15 cellular contexts compared by ENCODE assay signal in the genomic region with DNA sequence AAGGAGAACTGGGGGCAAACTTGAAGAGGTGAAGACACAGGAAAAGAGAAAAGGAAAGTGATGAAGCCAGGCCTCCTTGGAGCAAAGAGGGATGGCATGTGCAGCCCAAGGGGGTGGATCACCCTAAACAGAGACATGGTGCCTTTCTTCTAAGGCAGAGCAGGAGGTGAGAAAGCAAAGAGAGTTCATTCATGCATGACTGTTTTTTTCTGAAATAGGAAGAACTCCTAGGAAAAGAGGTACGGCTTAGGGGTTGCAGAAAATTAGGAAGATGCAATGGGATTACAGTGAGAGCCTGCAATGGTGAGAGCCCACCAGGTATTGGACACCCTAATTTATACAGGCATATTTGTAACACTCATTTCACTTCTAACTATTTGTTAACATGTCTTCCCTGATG. TPM values are rescaled to one million over a fixed set of nuclear protein-coding genes. Genes with fewer than 3 reads are reported as not detected.
DNase-seq lines count a peak whose midpoint lies in the region; FAIRE-seq and TF ChIP-seq lines count a peak whose summit lies in the region.
"Had no signal": no experiment of that assay in that cellular context is flagged by ENCODE, and none has a peak within 500 bp of the region (broad histone marks: within the 10 kb centered on the region; RNA-seq: fewer than 3 reads in every experiment).

No MANE protein-coding gene starts in this region.

- no TSS peak for BruUV-seq in endothelial cell of umbilical vein (replicated peaks; lab: Mats Ljungman, UMichigan)

- DNase-seq in CD8-positive, alpha-beta memory T cell = no peak
- DNase-seq in Karpas-422 = no peak
- no peak for DNase-seq in endothelial cell of umbilical vein (ENCODE audit: low read depth, low spot score)
- no peak for DNase-seq in smooth muscle cell (lab: John Stamatoyannopoulos, UW; ENCODE audit: unreplicated experiment)
- no peak for DNase-seq in RPMI8226
- DNase-seq in NCI-H510A (lab: John Stamatoyannopoulos, UW) = no peak
- no peak for DNase-seq in activated CD4-positive, alpha-beta T cell treated with anti-CD3 and anti-CD28 coated beads, Interleukin-2, amount 10 ng/mL, durations not matched to agents 7 days and 5 days
- DNase-seq: activated CD8-positive, alpha-beta T cell treated with anti-CD3 and anti-CD28 coated beads, Interleukin-2, amount 10 ng/mL, durations not matched to agents 7 days and 5 days; activated effector memory CD4-positive, alpha-beta T cell treated with anti-CD3 and anti-CD28 coated beads, Interleukin-2, amount 50 U/mL, for 16 hours; CD8-positive, alpha-beta T cell; ovary; stimulated activated CD4-positive, alpha-beta T cell treated with anti-CD3 and anti-CD28 coated beads, Interleukin-12 subunit alpha, Interleukin-12 subunit beta, amount 100 ng/mL, for 4 hours had no signal

- 100% methylated on average over 1 of the region's 1 CpG for WGBS in smooth muscle cell (ENCODE audit: low lambda C conversion rate)

- no peak for TF ChIP-seq POLR2A in endothelial cell of umbilical vein (IDR thresholded peaks at IDR 0.05; ENCODE audit: low read depth, low read length)

- peaks cover 16% of the 10 kb centered on the region for H3F3A ChIP-seq in smooth muscle cell (ENCODE audit: low read depth)

- H3K9me3 ChIP-seq in CD8-positive, alpha-beta memory T cell (ENCODE audit: low read length) = no peaks in the 10 kb centered on the region
- no peaks in the 10 kb centered on the region for H3K9me3 ChIP-seq in Karpas-422 (ENCODE audit: low read length)
- no peaks in the 10 kb centered on the region for H3K9me3 ChIP-seq in endothelial cell of umbilical vein (replicated peaks; ENCODE audit: control insufficient read depth, insufficient read depth, low read length)
- no peaks in the 10 kb centered on the region for H3K9me3 ChIP-seq in smooth muscle cell (replicated peaks; ENCODE audit: low read depth)
- H3K9me3 ChIP-seq: ovary, suprapubic skin had no signal

- H3K4me3 Mint-ChIP-seq in CD8-positive, alpha-beta memory T cell = peak overlapping the region in 5 of 7 donors; percentile 1 to 49 (median 8)
- H3K4me3 Mint-ChIP-seq in activated CD4-positive, alpha-beta T cell treated with anti-CD3 and anti-CD28 coated beads, Interleukin-2, amount 10 ng/mL, durations not matched to agents 7 days and 5 days = no peak overlapping the region
- H3K4me3 Mint-ChIP-seq: activated CD8-positive, alpha-beta T cell treated with anti-CD3 and anti-CD28 coated beads, Interleukin-2, amount 10 ng/mL, durations not matched to agents 7 days and 5 days; CD8-positive, alpha-beta T cell had no signal

- H3K36me3 ChIP-seq in CD8-positive, alpha-beta memory T cell (ENCODE audit: insufficient read depth, low read length) = no peaks in the 10 kb centered on the region
- H3K36me3 ChIP-seq in Karpas-422 (ENCODE audit: insufficient read depth, low read length) (peaks cover 15% of the 10 kb centered on the region), endothelial cell of umbilical vein (ENCODE audit: control insufficient read depth in 2 of 2, extremely low read depth in 1 of 2, insufficient read depth in 2 of 2, low read length in 2 of 2) (no peaks in the 10 kb centered on the region), smooth muscle cell (ENCODE audit: low read depth) (no peaks in the 10 kb centered on the region)
- H3K36me3 ChIP-seq: ovary, suprapubic skin had no signal

- no peaks in the 10 kb centered on the region for H3K27me3 ChIP-seq in CD8-positive, alpha-beta memory T cell (ENCODE audit: insufficient read depth, low read length, poor library complexity, severe bottlenecking)
- H3K27me3 ChIP-seq in Karpas-422 (ENCODE audit: low read length) = no peaks in the 10 kb centered on the region
- H3K27me3 ChIP-seq in endothelial cell of umbilical vein (ENCODE audit: control insufficient read depth in 2 of 2, insufficient read depth in 2 of 2, low read length in 2 of 2) = no peaks in the 10 kb centered on the region
- H3K27me3 ChIP-seq in smooth muscle cell (ENCODE audit: low read depth) = no peaks in the 10 kb centered on the region
- H3K27me3 ChIP-seq: ovary, suprapubic skin had no signal

- peaks cover 42% of the 10 kb centered on the region for H3K4me1 ChIP-seq in CD8-positive, alpha-beta memory T cell (ENCODE audit: insufficient read depth, low read length)
- peaks cover 70% of the 10 kb centered on the region for H3K4me1 ChIP-seq in Karpas-422 (ENCODE audit: low read length)
- peaks cover 51% of the 10 kb centered on the region for H3K4me1 ChIP-seq in endothelial cell of umbilical vein (ENCODE audit: control insufficient read depth, extremely low read depth, insufficient read depth, low read length)
- peaks cover 53% of the 10 kb centered on the region for H3K4me1 ChIP-seq in smooth muscle cell (ENCODE audit: low read depth)

- CTCF ChIA-PET in CD8-positive, alpha-beta memory T cell (lab: Charles Lee) = no interaction called here
- CTCF ChIA-PET in endothelial cell of umbilical vein (lab: Charles Lee) = interaction anchor here (1.3 to 1.7 kb wide), 3 partner anchors 15 to 67 kb away, joined by 3 to 4 read pairs (median 4); no protein-coding TSS in a partner anchor
- CTCF ChIA-PET in activated CD4-positive, alpha-beta T cell treated with anti-CD3 and anti-CD28 coated beads, Interleukin-2, amount 10 ng/mL, durations not matched to agents 7 days and 5 days (lab: Charles Lee) = no interaction called here

- no peak overlapping the region for H3K4me2 ChIP-seq in Karpas-422 (ENCODE audit: low read depth, low read length, poor library complexity, severe bottlenecking)
- peak overlapping the region; percentile 24 for H3K4me2 ChIP-seq in endothelial cell of umbilical vein (ENCODE audit: insufficient read depth, low read length)
- H3K4me2 ChIP-seq in smooth muscle cell = no peak overlapping the region

- H3K9me2 ChIP-seq in Karpas-422 (replicated peaks; ENCODE audit: insufficient read depth, low read length) = no peaks in the 10 kb centered on the region

- no peak overlapping the region for H3K9ac ChIP-seq in Karpas-422 (ENCODE audit: low read length)
- no peak overlapping the region for H3K9ac ChIP-seq in endothelial cell of umbilical vein (replicated peaks; ENCODE audit: extremely low read depth, insufficient read depth, low read length)
- H3K9ac ChIP-seq in smooth muscle cell (ENCODE audit: low read depth) = no peak overlapping the region

- POLR2A ChIA-PET in CD8-positive, alpha-beta memory T cell (lab: Charles Lee) = no interaction called here
- POLR2A ChIA-PET in endothelial cell of umbilical vein (lab: Charles Lee) = no interaction called here
- POLR2A ChIA-PET in activated CD4-positive, alpha-beta T cell treated with anti-CD3 and anti-CD28 coated beads, Interleukin-2, amount 10 ng/mL, durations not matched to agents 7 days and 5 days (lab: Charles Lee) = no interaction called here

- H3K27me3 Mint-ChIP-seq in CD8-positive, alpha-beta memory T cell = no peaks in the 10 kb centered on the region
- H3K27me3 Mint-ChIP-seq in activated CD4-positive, alpha-beta T cell treated with anti-CD3 and anti-CD28 coated beads, Interleukin-2, amount 10 ng/mL, durations not matched to agents 7 days and 5 days = no peaks in the 10 kb centered on the region

- peak overlapping the region; percentile 2 to 80 (median 39) for H3K27ac Mint-ChIP-seq in CD8-positive, alpha-beta memory T cell
- H3K27ac Mint-ChIP-seq in activated CD4-positive, alpha-beta T cell treated with anti-CD3 and anti-CD28 coated beads, Interleukin-2, amount 10 ng/mL, durations not matched to agents 7 days and 5 days = no peak overlapping the region
- H3K27ac Mint-ChIP-seq: activated CD8-positive, alpha-beta T cell treated with anti-CD3 and anti-CD28 coated beads, Interleukin-2, amount 10 ng/mL, durations not matched to agents 7 days and 5 days; CD8-positive, alpha-beta T cell had no signal

- H3K9me3 Mint-ChIP-seq in CD8-positive, alpha-beta memory T cell = no peaks in the 10 kb centered on the region
- H3K9me3 Mint-ChIP-seq in activated CD4-positive, alpha-beta T cell treated with anti-CD3 and anti-CD28 coated beads, Interleukin-2, amount 10 ng/mL, durations not matched to agents 7 days and 5 days = no peaks in the 10 kb centered on the region
- H3K9me3 Mint-ChIP-seq: CD8-positive, alpha-beta T cell had no signal

- dilution Hi-C loops in endothelial cell of umbilical vein (cut with MboI; ENCODE audit: extremely low pct_ligation_motif_present, low sequenced_read_pairs) = no loop called here

- H3K4me3 ChIP-seq in CD8-positive, alpha-beta memory T cell (ENCODE audit: low read length) = no peak overlapping the region
- H3K4me3 ChIP-seq in Karpas-422 (ENCODE audit: low read length) = no peak overlapping the region
- H3K4me3 ChIP-seq in endothelial cell of umbilical vein (replicated peaks in 1 of 3; ENCODE audit: insufficient read depth in 1 of 3, low read depth in 1 of 3, low read length in 3 of 3) = no peak overlapping the region
- H3K4me3 ChIP-seq in smooth muscle cell = no peak overlapping the region
- H3K4me3 ChIP-seq: ovary, suprapubic skin had no signal

- H3K27ac ChIP-seq in CD8-positive, alpha-beta memory T cell (ENCODE audit: low read depth, low read length) = no peak overlapping the region
- H3K27ac ChIP-seq in Karpas-422 (ENCODE audit: low read length) (peak overlapping the region; percentile 20; the same call in 1 of the 2 replicates), endothelial cell of umbilical vein (ENCODE audit: insufficient read depth, low read depth, low read length) (no peak overlapping the region), smooth muscle cell (ENCODE audit: low read depth) (peak overlapping the region; percentile 8)
- H3K27ac ChIP-seq: ovary, suprapubic skin had no signal

- no peak for TF ChIP-seq CTCF in endothelial cell of umbilical vein (IDR thresholded peaks at IDR 0.05; ENCODE audit: extremely low read depth in 1 of 2, insufficient read depth in 1 of 2, low read depth in 1 of 2, low read length in 2 of 2)
- TF ChIP-seq CTCF in smooth muscle cell (IDR thresholded peaks at IDR 0.05; ENCODE audit: borderline replicate concordance, insufficient read depth, poor library complexity, severe bottlenecking) = no peak

- FAIRE-seq in endothelial cell of umbilical vein (lab: Jason Lieb, UNC) = no peak
- FAIRE-seq: HTR-8/SVneo, TTC549 had no signal

- H3K79me2 ChIP-seq in Karpas-422 (ENCODE audit: low read length) (peaks cover 100% of the 10 kb centered on the region), endothelial cell of umbilical vein (ENCODE audit: control insufficient read depth, insufficient read depth, low read length) (peaks cover 99% of the 10 kb centered on the region), smooth muscle cell (ENCODE audit: low read depth) (peaks cover 100% of the 10 kb centered on the region)

- H4K20me1 ChIP-seq in Karpas-422 (ENCODE audit: insufficient read depth, low read depth, low read length) (peaks cover 90% of the 10 kb centered on the region), endothelial cell of umbilical vein (replicated peaks; ENCODE audit: control insufficient read depth, extremely low read depth, insufficient read depth, low read length) (peaks cover 17% of the 10 kb centered on the region), smooth muscle cell (ENCODE audit: low read depth) (peaks cover 100% of the 10 kb centered on the region)

- intact Hi-C loops in endothelial cell of umbilical vein (cut with micrococcal nuclease) = no loop called here

- peaks cover 65 to 86% (median 83%) of the 10 kb centered on the region in 3 donors for H3K4me1 Mint-ChIP-seq in CD8-positive, alpha-beta memory T cell
- peaks cover 28% of the 10 kb centered on the region for H3K4me1 Mint-ChIP-seq in activated CD4-positive, alpha-beta T cell treated with anti-CD3 and anti-CD28 coated beads, Interleukin-2, amount 10 ng/mL, durations not matched to agents 7 days and 5 days

- no peak overlapping the region for H2AFZ ChIP-seq in Karpas-422 (ENCODE audit: low read length)
- H2AFZ ChIP-seq in endothelial cell of umbilical vein (ENCODE audit: low read depth, low read length) = no peak overlapping the region
- H2AFZ ChIP-seq in smooth muscle cell (ENCODE audit: low read depth) = no peak overlapping the region

- H3K36me3 Mint-ChIP-seq in CD8-positive, alpha-beta memory T cell = peaks cover 0 to 19% (median 7%) of the 10 kb centered on the region in 3 donors
- peaks cover 8% of the 10 kb centered on the region for H3K36me3 Mint-ChIP-seq in activated CD4-positive, alpha-beta T cell treated with anti-CD3 and anti-CD28 coated beads, Interleukin-2, amount 10 ng/mL, durations not matched to agents 7 days and 5 days (ENCODE audit: low read depth)

- no peaks in the 10 kb centered on the region for H3K9me1 ChIP-seq in endothelial cell of umbilical vein (replicated peaks; ENCODE audit: control insufficient read depth, extremely low read depth, insufficient read depth, low read length)

RNA-seq across cellular contexts. Expression of gene ITGB1, which starts 15.9 kb away (rescaled TPM):
- total RNA-seq in CD8-positive, alpha-beta memory T cell = 10 to 100 TPM; 75.5 to 82.1 TPM
- polyA plus RNA-seq in CD8-positive, alpha-beta memory T cell = 342 TPM
- 526 and 559 TPM in 2 replicates for total RNA-seq in Karpas-422 (2014; rRNA removed; shearing (Covaris generic); ENCODE audit: low replicate concordance)
- 1,125 and 1,147 TPM in 2 replicates for total RNA-seq in endothelial cell of umbilical vein
- 313 and 424 TPM in 2 replicates for polyA plus RNA-seq in endothelial cell of umbilical vein
- 480 and 502 TPM in 2 replicates for polyA plus RNA-seq in endothelial cell of umbilical vein (2011; cell fraction: cytosol; rRNA removed)
- 255 and 459 TPM in 2 replicates for polyA plus RNA-seq in endothelial cell of umbilical vein (2011; cell fraction: nucleus; rRNA removed)
- 1,054 and 1,144 TPM in 2 replicates for polyA plus RNA-seq in endothelial cell of umbilical vein (2012)
- 909 and 1,209 TPM in 2 replicates for polyA minus RNA-seq in endothelial cell of umbilical vein
- 134 TPM for polyA minus RNA-seq in endothelial cell of umbilical vein (2011; cell fraction: cytosol; rRNA and poly(A)+ RNA removed)
- polyA minus RNA-seq in endothelial cell of umbilical vein (2011; cell fraction: nucleus; rRNA and poly(A)+ RNA removed) = 270 and 336 TPM in 2 replicates
- 2,267 and 2,867 TPM in 2 replicates for total RNA-seq in smooth muscle cell
- polyA plus RNA-seq in smooth muscle cell = 674 and 859 TPM in 2 replicates
- 10 to 100 TPM; 89.4 to 98.4 TPM for total RNA-seq in activated CD4-positive, alpha-beta T cell treated with anti-CD3 and anti-CD28 coated beads, Interleukin-2, amount 10 ng/mL, durations not matched to agents 7 days and 5 days

Comparison
In these comparisons a context has a peak if more than half of its experiments do, and no peak if none do; other contexts are left out.
1. H3K27ac ChIP-seq: peak in Karpas-422 (single experiment) and smooth muscle cell (single experiment); none in CD8-positive, alpha-beta memory T cell (single experiment) and endothelial cell of umbilical vein (single experiment).